1 cellular context compared by ENCODE assay signal in genomic region chr11:96317985-96318384, GRCh38.
A peak's percentile ranks its signal among the peaks of the same experiment; 100 is the strongest.
TF ChIP-seq lines count a peak whose summit lies in the region.

No MANE protein-coding gene starts in this region.

TF ChIP-seq in K562, 482 proteins besides CTCF, POLR2A, EP300 and RAD21 (continued from another document and continues in another):
- TF ChIP-seq, protein P1, sequence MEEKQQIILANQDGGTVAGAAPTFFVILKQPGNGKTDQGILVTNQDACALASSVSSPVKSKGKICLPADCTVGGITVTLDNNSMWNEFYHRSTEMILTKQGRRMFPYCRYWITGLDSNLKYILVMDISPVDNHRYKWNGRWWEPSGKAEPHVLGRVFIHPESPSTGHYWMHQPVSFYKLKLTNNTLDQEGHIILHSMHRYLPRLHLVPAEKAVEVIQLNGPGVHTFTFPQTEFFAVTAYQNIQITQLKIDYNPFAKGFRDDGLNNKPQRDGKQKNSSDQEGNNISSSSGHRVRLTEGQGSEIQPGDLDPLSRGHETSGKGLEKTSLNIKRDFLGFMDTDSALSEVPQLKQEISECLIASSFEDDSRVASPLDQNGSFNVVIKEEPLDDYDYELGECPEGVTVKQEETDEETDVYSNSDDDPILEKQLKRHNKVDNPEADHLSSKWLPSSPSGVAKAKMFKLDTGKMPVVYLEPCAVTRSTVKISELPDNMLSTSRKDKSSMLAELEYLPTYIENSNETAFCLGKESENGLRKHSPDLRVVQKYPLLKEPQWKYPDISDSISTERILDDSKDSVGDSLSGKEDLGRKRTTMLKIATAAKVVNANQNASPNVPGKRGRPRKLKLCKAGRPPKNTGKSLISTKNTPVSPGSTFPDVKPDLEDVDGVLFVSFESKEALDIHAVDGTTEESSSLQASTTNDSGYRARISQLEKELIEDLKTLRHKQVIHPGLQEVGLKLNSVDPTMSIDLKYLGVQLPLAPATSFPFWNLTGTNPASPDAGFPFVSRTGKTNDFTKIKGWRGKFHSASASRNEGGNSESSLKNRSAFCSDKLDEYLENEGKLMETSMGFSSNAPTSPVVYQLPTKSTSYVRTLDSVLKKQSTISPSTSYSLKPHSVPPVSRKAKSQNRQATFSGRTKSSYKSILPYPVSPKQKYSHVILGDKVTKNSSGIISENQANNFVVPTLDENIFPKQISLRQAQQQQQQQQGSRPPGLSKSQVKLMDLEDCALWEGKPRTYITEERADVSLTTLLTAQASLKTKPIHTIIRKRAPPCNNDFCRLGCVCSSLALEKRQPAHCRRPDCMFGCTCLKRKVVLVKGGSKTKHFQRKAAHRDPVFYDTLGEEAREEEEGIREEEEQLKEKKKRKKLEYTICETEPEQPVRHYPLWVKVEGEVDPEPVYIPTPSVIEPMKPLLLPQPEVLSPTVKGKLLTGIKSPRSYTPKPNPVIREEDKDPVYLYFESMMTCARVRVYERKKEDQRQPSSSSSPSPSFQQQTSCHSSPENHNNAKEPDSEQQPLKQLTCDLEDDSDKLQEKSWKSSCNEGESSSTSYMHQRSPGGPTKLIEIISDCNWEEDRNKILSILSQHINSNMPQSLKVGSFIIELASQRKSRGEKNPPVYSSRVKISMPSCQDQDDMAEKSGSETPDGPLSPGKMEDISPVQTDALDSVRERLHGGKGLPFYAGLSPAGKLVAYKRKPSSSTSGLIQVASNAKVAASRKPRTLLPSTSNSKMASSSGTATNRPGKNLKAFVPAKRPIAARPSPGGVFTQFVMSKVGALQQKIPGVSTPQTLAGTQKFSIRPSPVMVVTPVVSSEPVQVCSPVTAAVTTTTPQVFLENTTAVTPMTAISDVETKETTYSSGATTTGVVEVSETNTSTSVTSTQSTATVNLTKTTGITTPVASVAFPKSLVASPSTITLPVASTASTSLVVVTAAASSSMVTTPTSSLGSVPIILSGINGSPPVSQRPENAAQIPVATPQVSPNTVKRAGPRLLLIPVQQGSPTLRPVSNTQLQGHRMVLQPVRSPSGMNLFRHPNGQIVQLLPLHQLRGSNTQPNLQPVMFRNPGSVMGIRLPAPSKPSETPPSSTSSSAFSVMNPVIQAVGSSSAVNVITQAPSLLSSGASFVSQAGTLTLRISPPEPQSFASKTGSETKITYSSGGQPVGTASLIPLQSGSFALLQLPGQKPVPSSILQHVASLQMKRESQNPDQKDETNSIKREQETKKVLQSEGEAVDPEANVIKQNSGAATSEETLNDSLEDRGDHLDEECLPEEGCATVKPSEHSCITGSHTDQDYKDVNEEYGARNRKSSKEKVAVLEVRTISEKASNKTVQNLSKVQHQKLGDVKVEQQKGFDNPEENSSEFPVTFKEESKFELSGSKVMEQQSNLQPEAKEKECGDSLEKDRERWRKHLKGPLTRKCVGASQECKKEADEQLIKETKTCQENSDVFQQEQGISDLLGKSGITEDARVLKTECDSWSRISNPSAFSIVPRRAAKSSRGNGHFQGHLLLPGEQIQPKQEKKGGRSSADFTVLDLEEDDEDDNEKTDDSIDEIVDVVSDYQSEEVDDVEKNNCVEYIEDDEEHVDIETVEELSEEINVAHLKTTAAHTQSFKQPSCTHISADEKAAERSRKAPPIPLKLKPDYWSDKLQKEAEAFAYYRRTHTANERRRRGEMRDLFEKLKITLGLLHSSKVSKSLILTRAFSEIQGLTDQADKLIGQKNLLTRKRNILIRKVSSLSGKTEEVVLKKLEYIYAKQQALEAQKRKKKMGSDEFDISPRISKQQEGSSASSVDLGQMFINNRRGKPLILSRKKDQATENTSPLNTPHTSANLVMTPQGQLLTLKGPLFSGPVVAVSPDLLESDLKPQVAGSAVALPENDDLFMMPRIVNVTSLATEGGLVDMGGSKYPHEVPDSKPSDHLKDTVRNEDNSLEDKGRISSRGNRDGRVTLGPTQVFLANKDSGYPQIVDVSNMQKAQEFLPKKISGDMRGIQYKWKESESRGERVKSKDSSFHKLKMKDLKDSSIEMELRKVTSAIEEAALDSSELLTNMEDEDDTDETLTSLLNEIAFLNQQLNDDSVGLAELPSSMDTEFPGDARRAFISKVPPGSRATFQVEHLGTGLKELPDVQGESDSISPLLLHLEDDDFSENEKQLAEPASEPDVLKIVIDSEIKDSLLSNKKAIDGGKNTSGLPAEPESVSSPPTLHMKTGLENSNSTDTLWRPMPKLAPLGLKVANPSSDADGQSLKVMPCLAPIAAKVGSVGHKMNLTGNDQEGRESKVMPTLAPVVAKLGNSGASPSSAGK (IDR thresholded peaks at IDR 0.05): no peak
- TF ChIP-seq NR2C2 (CRISPR knock-in tag; IDR thresholded peaks at IDR 0.05) (no peak), NR2C2 (tag; IDR thresholded peaks at IDR 0.05) (0 out of 2 replicates have a peak, but pooled peaks have one; percentile 27), SAFB (IDR thresholded peaks at IDR 0.05; ENCODE audit: borderline replicate concordance, low read depth, low read length) (no peak), RFX1 (IDR thresholded peaks at IDR 0.05) (no peak), ZNF134 (CRISPR knock-in tag; conservative IDR thresholded peaks at IDR 0.05) (no peak), JUND (IDR thresholded peaks at IDR 0.05; ENCODE audit: borderline replicate concordance, low read depth, low read length) (peak; percentile 29; the same call in 1 of the 2 replicates), JUND (tag; IDR thresholded peaks at IDR 0.05; ENCODE audit: borderline replicate concordance, low read depth, low read length) (peak; percentile 22; the same call in 1 of the 3 replicates), SMARCB1 (IDR thresholded peaks at IDR 0.05; ENCODE audit: insufficient read length, low read depth) (peak; percentile 46), FOSL1 (tag; conservative IDR thresholded peaks at IDR 0.05) (peak; percentile 60; the same call in 1 of the 2 replicates), NFRKB (IDR thresholded peaks at IDR 0.05; ENCODE audit: low read depth) (no peak), ZBTB17 (CRISPR knock-in tag; IDR thresholded peaks at IDR 0.05) (no peak), PHF20 (IDR thresholded peaks at IDR 0.05; ENCODE audit: partially characterized antibody) (no peak), TEAD2 (tag; IDR thresholded peaks at IDR 0.05) (no peak), GATA2 (CRISPR knock-in tag; IDR thresholded peaks at IDR 0.05) (no peak), ZFP36 (IDR thresholded peaks at IDR 0.05; ENCODE audit: low read depth, low read length, partially characterized antibody) (peak; percentile 82), SRSF7 (optimal IDR thresholded peaks at IDR 0.05; ENCODE audit: low read depth, low read length) (no peak), SETDB1 (IDR thresholded peaks at IDR 0.05; ENCODE audit: low read length) (no peak), NR4A1 (CRISPR knock-in tag; IDR thresholded peaks at IDR 0.05) (no peak), NR4A1 (tag; IDR thresholded peaks at IDR 0.05) (no peak), CREBBP (IDR thresholded peaks at IDR 0.05; ENCODE audit: low read depth, low read length) (no peak), SOX6 (IDR thresholded peaks at IDR 0.05) (no peak), ARNT (IDR thresholded peaks at IDR 0.05) (no peak), THRB (CRISPR knock-in tag; conservative IDR thresholded peaks at IDR 0.05) (no peak), ZNF766 (CRISPR knock-in tag; conservative IDR thresholded peaks at IDR 0.05) (no peak), ZKSCAN8 (CRISPR knock-in tag; IDR thresholded peaks at IDR 0.05) (no peak), CXXC5 (CRISPR knock-in tag; IDR thresholded peaks at IDR 0.05) (no peak), PHTF2 (CRISPR knock-in tag; IDR thresholded peaks at IDR 0.05) (no peak), CGGBP1 (CRISPR knock-in tag; IDR thresholded peaks at IDR 0.05) (no peak), GTF2B (IDR thresholded peaks at IDR 0.05; ENCODE audit: extremely low read depth, insufficient read length) (no peak), HNRNPUL1 (IDR thresholded peaks at IDR 0.05; ENCODE audit: low read length) (no peak), ETV1 (tag; conservative IDR thresholded peaks at IDR 0.05; ENCODE audit: low read depth) (no peak), HNRNPL (IDR thresholded peaks at IDR 0.05; ENCODE audit: low read depth, low read length) (no peak), ZNF780A (CRISPR knock-in tag; IDR thresholded peaks at IDR 0.05) (no peak), VEZF1 (CRISPR knock-in tag; IDR thresholded peaks at IDR 0.05) (no peak), MED1 (CRISPR knock-in tag; IDR thresholded peaks at IDR 0.05; ENCODE audit: borderline replicate concordance) (no peak), POLR2G (IDR thresholded peaks at IDR 0.05; ENCODE audit: low read depth, low read length) (no peak), SIX5 (IDR thresholded peaks at IDR 0.05; ENCODE audit: borderline replicate concordance in 1 of 2, insufficient read depth in 1 of 2, low read depth in 1 of 2, low read length in 2 of 2) (no peak)
- TF ChIP-seq, protein P2, sequence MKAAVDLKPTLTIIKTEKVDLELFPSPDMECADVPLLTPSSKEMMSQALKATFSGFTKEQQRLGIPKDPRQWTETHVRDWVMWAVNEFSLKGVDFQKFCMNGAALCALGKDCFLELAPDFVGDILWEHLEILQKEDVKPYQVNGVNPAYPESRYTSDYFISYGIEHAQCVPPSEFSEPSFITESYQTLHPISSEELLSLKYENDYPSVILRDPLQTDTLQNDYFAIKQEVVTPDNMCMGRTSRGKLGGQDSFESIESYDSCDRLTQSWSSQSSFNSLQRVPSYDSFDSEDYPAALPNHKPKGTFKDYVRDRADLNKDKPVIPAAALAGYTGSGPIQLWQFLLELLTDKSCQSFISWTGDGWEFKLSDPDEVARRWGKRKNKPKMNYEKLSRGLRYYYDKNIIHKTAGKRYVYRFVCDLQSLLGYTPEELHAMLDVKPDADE (conservative IDR thresholded peaks at IDR 0.05; ENCODE audit: control insufficient read depth, low read depth, low read length): no peak
- TF ChIP-seq, protein P3, sequence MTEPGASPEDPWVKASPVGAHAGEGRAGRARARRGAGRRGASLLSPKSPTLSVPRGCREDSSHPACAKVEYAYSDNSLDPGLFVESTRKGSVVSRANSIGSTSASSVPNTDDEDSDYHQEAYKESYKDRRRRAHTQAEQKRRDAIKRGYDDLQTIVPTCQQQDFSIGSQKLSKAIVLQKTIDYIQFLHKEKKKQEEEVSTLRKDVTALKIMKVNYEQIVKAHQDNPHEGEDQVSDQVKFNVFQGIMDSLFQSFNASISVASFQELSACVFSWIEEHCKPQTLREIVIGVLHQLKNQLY (CRISPR knock-in tag; conservative IDR thresholded peaks at IDR 0.05): no peak
- TF ChIP-seq, protein P4, sequence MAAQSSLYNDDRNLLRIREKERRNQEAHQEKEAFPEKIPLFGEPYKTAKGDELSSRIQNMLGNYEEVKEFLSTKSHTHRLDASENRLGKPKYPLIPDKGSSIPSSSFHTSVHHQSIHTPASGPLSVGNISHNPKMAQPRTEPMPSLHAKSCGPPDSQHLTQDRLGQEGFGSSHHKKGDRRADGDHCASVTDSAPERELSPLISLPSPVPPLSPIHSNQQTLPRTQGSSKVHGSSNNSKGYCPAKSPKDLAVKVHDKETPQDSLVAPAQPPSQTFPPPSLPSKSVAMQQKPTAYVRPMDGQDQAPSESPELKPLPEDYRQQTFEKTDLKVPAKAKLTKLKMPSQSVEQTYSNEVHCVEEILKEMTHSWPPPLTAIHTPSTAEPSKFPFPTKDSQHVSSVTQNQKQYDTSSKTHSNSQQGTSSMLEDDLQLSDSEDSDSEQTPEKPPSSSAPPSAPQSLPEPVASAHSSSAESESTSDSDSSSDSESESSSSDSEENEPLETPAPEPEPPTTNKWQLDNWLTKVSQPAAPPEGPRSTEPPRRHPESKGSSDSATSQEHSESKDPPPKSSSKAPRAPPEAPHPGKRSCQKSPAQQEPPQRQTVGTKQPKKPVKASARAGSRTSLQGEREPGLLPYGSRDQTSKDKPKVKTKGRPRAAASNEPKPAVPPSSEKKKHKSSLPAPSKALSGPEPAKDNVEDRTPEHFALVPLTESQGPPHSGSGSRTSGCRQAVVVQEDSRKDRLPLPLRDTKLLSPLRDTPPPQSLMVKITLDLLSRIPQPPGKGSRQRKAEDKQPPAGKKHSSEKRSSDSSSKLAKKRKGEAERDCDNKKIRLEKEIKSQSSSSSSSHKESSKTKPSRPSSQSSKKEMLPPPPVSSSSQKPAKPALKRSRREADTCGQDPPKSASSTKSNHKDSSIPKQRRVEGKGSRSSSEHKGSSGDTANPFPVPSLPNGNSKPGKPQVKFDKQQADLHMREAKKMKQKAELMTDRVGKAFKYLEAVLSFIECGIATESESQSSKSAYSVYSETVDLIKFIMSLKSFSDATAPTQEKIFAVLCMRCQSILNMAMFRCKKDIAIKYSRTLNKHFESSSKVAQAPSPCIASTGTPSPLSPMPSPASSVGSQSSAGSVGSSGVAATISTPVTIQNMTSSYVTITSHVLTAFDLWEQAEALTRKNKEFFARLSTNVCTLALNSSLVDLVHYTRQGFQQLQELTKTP (IDR thresholded peaks at IDR 0.05; ENCODE audit: low read depth in 1 of 2, partially characterized antibody in 2 of 2): no peak
